Comparison of ENCODE assay signal across 9 cellular contexts in genomic region chr2:154452906-154453493, GRCh38.
DNase-seq lines count a peak whose midpoint lies in the region; ATAC-seq, FAIRE-seq and TF ChIP-seq lines count a peak whose summit lies in the region.
"Had no signal": no experiment of that assay in that cellular context is flagged by ENCODE, and none has a peak within 500 bp of the region (broad histone marks: within the 10 kb centered on the region; RNA-seq: fewer than 3 reads in every experiment).

No MANE protein-coding gene starts in this region.

- H3K27me3 ChIP-seq in astrocyte (ENCODE audit: insufficient read depth, low read length) = no peaks in the 10 kb centered on the region
- peaks cover 26% of the 10 kb centered on the region for H3K27me3 ChIP-seq in neural cell (ENCODE audit: insufficient read depth, low read depth, low read length)

- TF ChIP-seq RAD21 in neural cell (conservative IDR thresholded peaks at IDR 0.05) = no peak

- TF ChIP-seq EP300 in neural cell (conservative IDR thresholded peaks at IDR 0.05; ENCODE audit: poor library complexity, severe bottlenecking) = no peak

- DNase-seq in AG09309 (ENCODE audit: low read depth) (no peak), Kasumi-1 (lab: John Stamatoyannopoulos, UW) (peak; percentile 81 to 95), astrocyte (ENCODE audit: low read depth) (no peak), dedifferentiated amniotic fluid mesenchymal stem cell (ENCODE audit: extremely low spot score) (no peak), HuH-7.5 (ENCODE audit: low spot score) (no peak)

- TF ChIP-seq CTCF in AG09309 (IDR thresholded peaks at IDR 0.05; ENCODE audit: control insufficient read depth, insufficient read depth, low read depth, low read length, missing control alignments) (peak; percentile 9), astrocyte (IDR thresholded peaks at IDR 0.05; ENCODE audit: insufficient read depth, low read depth, low read length) (peak; percentile 29), neural cell (IDR thresholded peaks at IDR 0.05; ENCODE audit: poor library complexity, severe bottlenecking) (peak; percentile 33)

- no peaks in the 10 kb centered on the region for H4K20me1 ChIP-seq in astrocyte (ENCODE audit: insufficient read depth, low read length)
- H4K20me1 ChIP-seq in neural cell (ENCODE audit: insufficient read depth) = no peaks in the 10 kb centered on the region

- no peaks in the 10 kb centered on the region for H3K9me2 ChIP-seq in neural cell (ENCODE audit: insufficient read depth, low read length)

- H3K9me3 ChIP-seq in astrocyte (ENCODE audit: insufficient read depth, low read depth, low read length) = no peaks in the 10 kb centered on the region
- no peaks in the 10 kb centered on the region for H3K9me3 ChIP-seq in neural cell (ENCODE audit: low read length)

- no peak overlapping the region for H3K9ac ChIP-seq in astrocyte (ENCODE audit: low read length)
- H3K9ac ChIP-seq in neural cell (ENCODE audit: low read length) = no peak overlapping the region

- ATAC-seq in GM19043 (IDR thresholded peaks at IDR 0.05; ENCODE audit: low read depth, unreplicated experiment) = peak; percentile 48
- ATAC-seq in GM19395 (IDR thresholded peaks at IDR 0.05; ENCODE audit: unreplicated experiment) = no peak

- H3K4me1 Mint-ChIP-seq in astrocyte (ENCODE audit: low read depth, unreplicated experiment) = peaks cover 21% of the 10 kb centered on the region

- H3K79me2 ChIP-seq in astrocyte (ENCODE audit: insufficient read depth, low read length) (no peaks in the 10 kb centered on the region), neural cell (replicated peaks; ENCODE audit: insufficient read depth, low read length) (no peaks in the 10 kb centered on the region)

- H3K4me2 ChIP-seq in astrocyte (ENCODE audit: low read length) (no peak overlapping the region), neural cell (ENCODE audit: low read length) (no peak overlapping the region)

- no peaks in the 10 kb centered on the region for H3K27me3 Mint-ChIP-seq in astrocyte (ENCODE audit: low read depth, unreplicated experiment)

- FAIRE-seq in astrocyte (lab: Jason Lieb, UNC) = no peak
- FAIRE-seq: colon had no signal

- no peak overlapping the region for H3K4me3 Mint-ChIP-seq in astrocyte (ENCODE audit: unreplicated experiment)

- H2AFZ ChIP-seq in astrocyte (ENCODE audit: low read depth, low read length) (no peak overlapping the region), neural cell (ENCODE audit: low read depth, low read length) (no peak overlapping the region)

- H3K4me1 ChIP-seq in astrocyte (ENCODE audit: insufficient read depth, low read length) = no peaks in the 10 kb centered on the region

- no peaks in the 10 kb centered on the region for H3K36me3 ChIP-seq in astrocyte (ENCODE audit: insufficient read depth, low read length)
- no peaks in the 10 kb centered on the region for H3K36me3 ChIP-seq in neural cell (ENCODE audit: insufficient read depth, low read length)

- H3F3A ChIP-seq in neural cell (ENCODE audit: insufficient read depth, low read length, poor library complexity, severe bottlenecking) = no peaks in the 10 kb centered on the region

- H3K4me3 ChIP-seq in AG09309 (ENCODE audit: control insufficient read depth, low read depth, low read length) = no peak overlapping the region
- no peak overlapping the region for H3K4me3 ChIP-seq in astrocyte (ENCODE audit: insufficient read depth, low read depth, low read length)
- no peak overlapping the region for H3K4me3 ChIP-seq in neural cell (ENCODE audit: low read length)

- H3K27ac Mint-ChIP-seq in astrocyte (ENCODE audit: unreplicated experiment) = no peak overlapping the region

- H3K27ac ChIP-seq in astrocyte (ENCODE audit: low read depth, low read length) (no peak overlapping the region), neural cell (ENCODE audit: low read length) (no peak overlapping the region)

- H3K36me3 Mint-ChIP-seq in astrocyte (ENCODE audit: low read depth, unreplicated experiment) = no peaks in the 10 kb centered on the region

- H3K9me3 Mint-ChIP-seq in astrocyte (ENCODE audit: unreplicated experiment) = no peaks in the 10 kb centered on the region

TF ChIP-seq in neural cell, 6 proteins besides CTCF, POLR2A, EP300 and RAD21:
- TF ChIP-seq POLR2AphosphoS5 (IDR thresholded peaks at IDR 0.05) (no peak), TAF1 (IDR thresholded peaks at IDR 0.05; ENCODE audit: low read depth) (no peak), REST (IDR thresholded peaks at IDR 0.05; ENCODE audit: borderline replicate concordance) (no peak), SMC3 (conservative IDR thresholded peaks at IDR 0.05; ENCODE audit: poor library complexity) (peak; percentile 21), MXI1 (conservative IDR thresholded peaks at IDR 0.05; ENCODE audit: poor library complexity, severe bottlenecking) (no peak), EZH2 (IDR thresholded peaks at IDR 0.05; ENCODE audit: borderline replicate concordance, insufficient read depth, low read length, poor library complexity, severe bottlenecking) (no peak)

Comparison
In these comparisons a context has a peak if more than half of its experiments do, and no peak if none do; other contexts are left out.
1. DNase-seq: peak in Kasumi-1 (2 of 2); none in AG09309 (single experiment), astrocyte (single experiment), dedifferentiated amniotic fluid mesenchymal stem cell (single experiment) and HuH-7.5 (single experiment).
2. Peak in every context shown above with its lines, with median percentiles within 50 percentile points of each other: CTCF ChIP-seq.